In genomic region chr2:222024934-222025890, GRCh38 we compare ENCODE assay signal across 8 cellular contexts.
A peak's percentile ranks its signal among the peaks of the same experiment; 100 is the strongest.
DNase-seq lines count a peak whose midpoint lies in the region; ATAC-seq and TF ChIP-seq lines count a peak whose summit lies in the region.

No MANE protein-coding gene starts in this region.

- H3K9me3 Mint-ChIP-seq in activated CD4-positive, alpha-beta T cell treated with anti-CD3 and anti-CD28 coated beads for 36 hours (ENCODE audit: low read depth): no peaks in the 10 kb centered on the region
- peaks cover 0 to 3% of the 10 kb centered on the region in 2 donors for H3K9me3 Mint-ChIP-seq in activated naive CD4-positive, alpha-beta T cell treated with anti-CD3 and anti-CD28 coated beads, Interleukin-2, amount 50 U/mL, for 72 hours

- H3K36me3 Mint-ChIP-seq in activated CD4-positive, alpha-beta T cell treated with anti-CD3 and anti-CD28 coated beads for 36 hours (ENCODE audit: low read depth): no peaks in the 10 kb centered on the region
- H3K36me3 Mint-ChIP-seq in activated naive CD4-positive, alpha-beta T cell treated with anti-CD3 and anti-CD28 coated beads, Interleukin-2, amount 50 U/mL, for 72 hours: no peaks in the 10 kb centered on the region

- H3K27me3 ChIP-seq in heart left ventricle: peaks cover 0 to 7% (median 0%) of the 10 kb centered on the region in 9 donors
- no peaks in the 10 kb centered on the region for H3K27me3 ChIP-seq in right cardiac atrium (ENCODE audit: control insufficient read depth, insufficient read depth)
- H3K27me3 ChIP-seq in adrenal gland: no peaks in the 10 kb centered on the region

- no peak overlapping the region for H3K4me3 Mint-ChIP-seq in activated CD4-positive, alpha-beta T cell treated with anti-CD3 and anti-CD28 coated beads for 36 hours

- H3K9me3 ChIP-seq in heart left ventricle (no peaks in the 10 kb centered on the region), right cardiac atrium (ENCODE audit: control insufficient read depth, low read length) (no peaks in the 10 kb centered on the region), adrenal gland (replicated peaks in 1 of 3) (no peaks in the 10 kb centered on the region), iPS-18c (ENCODE audit: control insufficient read depth, insufficient read depth, low read length) (no peaks in the 10 kb centered on the region)

- no peaks in the 10 kb centered on the region for H3K36me3 ChIP-seq in heart left ventricle
- no peaks in the 10 kb centered on the region for H3K36me3 ChIP-seq in adrenal gland (replicated peaks in 1 of 2)

- DNase-seq in heart left ventricle (no peak), right cardiac atrium (no peak), NCI-H1694 (lab: John Stamatoyannopoulos, UW) (peak; percentile 38), adrenal gland (peak in 1 of 7 donors; percentile 2), occipital lobe (lab: John Stamatoyannopoulos, UW) (no peak)
- no peak for DNase-seq in activated CD4-positive, alpha-beta T cell treated with anti-CD3 and anti-CD28 coated beads for 36 hours
- no peak for DNase-seq in activated naive CD4-positive, alpha-beta T cell treated with anti-CD3 and anti-CD28 coated beads, Interleukin-2, amount 50 U/mL, for 72 hours (ENCODE audit: low spot score in 2 of 2)

- TF ChIP-seq POLR2A in heart left ventricle (IDR thresholded peaks at IDR 0.05) (no peak), adrenal gland (IDR thresholded peaks at IDR 0.05) (no peak)

- intact Hi-C loops in heart left ventricle (cut with DNase I) (no loop called here), right cardiac atrium (cut with DNase I) (no loop called here), adrenal gland (cut with DNase I) (no loop called here)
- intact Hi-C loops in activated CD4-positive, alpha-beta T cell treated with anti-CD3 and anti-CD28 coated beads for 36 hours (cut with DNase I, micrococcal nuclease): no loop called here

- TF ChIP-seq CTCF in heart left ventricle (IDR thresholded peaks at IDR 0.05): peak in 11 of 12 donors; percentile 30 to 67 (median 50)
- peak; percentile 19 to 58 (median 35) for TF ChIP-seq CTCF in adrenal gland (IDR thresholded peaks at IDR 0.05)

- no peak overlapping the region for H3K27ac Mint-ChIP-seq in activated CD4-positive, alpha-beta T cell treated with anti-CD3 and anti-CD28 coated beads for 36 hours
- no peak overlapping the region for H3K27ac Mint-ChIP-seq in activated naive CD4-positive, alpha-beta T cell treated with anti-CD3 and anti-CD28 coated beads, Interleukin-2, amount 50 U/mL, for 72 hours

- POLR2A ChIA-PET in activated CD4-positive, alpha-beta T cell treated with anti-CD3 and anti-CD28 coated beads for 36 hours (lab: Charles Lee): interaction anchor here (0.8 kb wide), 1 partner anchor 386 kb away, joined by 3 read pairs; no protein-coding TSS in a partner anchor

- H3K27ac ChIP-seq in heart left ventricle (no peak overlapping the region), right cardiac atrium (ENCODE audit: low read length) (no peak overlapping the region), adrenal gland (no peak overlapping the region)

- CTCF ChIA-PET in activated CD4-positive, alpha-beta T cell treated with anti-CD3 and anti-CD28 coated beads for 36 hours (lab: Charles Lee): interaction anchor here (0.6 to 2.4 kb wide), 12 partner anchors 10 to 631 kb away, joined by 3 to 11 read pairs (median 3); no protein-coding TSS in a partner anchor

- ATAC-seq in heart left ventricle (peak in 1 of 4 donors; percentile 62), right cardiac atrium (no peak)
- no peak for ATAC-seq in activated CD4-positive, alpha-beta T cell treated with anti-CD3 and anti-CD28 coated beads for 36 hours
- ATAC-seq in activated naive CD4-positive, alpha-beta T cell treated with anti-CD3 and anti-CD28 coated beads, Interleukin-2, amount 50 U/mL, for 72 hours: no peak

- H3K4me1 ChIP-seq in heart left ventricle: no peaks in the 10 kb centered on the region
- no peaks in the 10 kb centered on the region for H3K4me1 ChIP-seq in right cardiac atrium (ENCODE audit: control insufficient read depth, insufficient read depth, low read length)
- no peaks in the 10 kb centered on the region for H3K4me1 ChIP-seq in adrenal gland (replicated peaks in 1 of 2)

- WGBS in heart left ventricle, 4 donors: 36 to 43% (median 39%) methylated on average over 8 of the region's 8 CpGs
- WGBS in right cardiac atrium: 34% methylated on average over 8 of the region's 8 CpGs
- 22 to 27% (median 24%) methylated on average over 8 of the region's 8 CpGs for WGBS in adrenal gland, 4 donors

- no peaks in the 10 kb centered on the region for H3K4me1 Mint-ChIP-seq in activated CD4-positive, alpha-beta T cell treated with anti-CD3 and anti-CD28 coated beads for 36 hours

- peaks cover 4% of the 10 kb centered on the region for H3K27me3 Mint-ChIP-seq in activated CD4-positive, alpha-beta T cell treated with anti-CD3 and anti-CD28 coated beads for 36 hours

- H3K4me3 ChIP-seq in heart left ventricle: peak overlapping the region in 1 of 12 donors; percentile 16
- H3K4me3 ChIP-seq in right cardiac atrium (ENCODE audit: low read length): no peak overlapping the region
- peak overlapping the region in 1 of 4 donors; percentile 22 for H3K4me3 ChIP-seq in adrenal gland
- 0 out of 2 replicates have a peak overlapping the region, but pooled peaks have one; percentile 6 for H3K4me3 ChIP-seq in iPS-18c (ENCODE audit: insufficient read depth, low read depth, low read length)
